ENCODE assay signal across 30 cellular contexts in the genomic region with DNA sequence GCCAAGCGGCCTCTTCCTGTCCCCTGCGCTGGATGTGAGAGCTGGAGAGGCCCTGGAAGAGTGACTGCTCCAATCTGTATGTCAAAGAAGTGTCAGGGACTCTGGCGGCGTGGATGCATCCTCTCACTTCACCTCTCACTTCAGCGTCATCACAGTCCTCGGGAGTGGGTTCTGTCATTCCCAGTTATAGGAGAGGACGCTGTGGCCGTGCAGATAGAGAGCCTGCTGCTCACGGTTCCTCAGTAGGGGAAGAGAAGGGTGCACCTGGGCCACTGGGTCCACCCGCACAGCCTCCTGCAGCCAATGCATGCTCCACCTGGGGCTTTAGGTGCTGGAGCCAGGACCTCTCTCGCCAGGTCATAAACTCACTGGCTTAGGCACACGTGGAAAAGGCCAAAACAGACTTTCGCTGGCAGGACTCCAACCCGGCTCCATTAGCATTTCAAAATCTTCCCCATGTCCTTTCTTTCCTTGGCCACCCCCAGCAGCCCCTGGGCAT. TPM values are rescaled to one million over a fixed set of nuclear protein-coding genes. Genes with fewer than 3 reads are reported as not detected.
DNase-seq lines count a peak whose midpoint lies in the region; ATAC-seq and TF ChIP-seq lines count a peak whose summit lies in the region.
"Had no signal": no experiment of that assay in that cellular context is flagged by ENCODE, and none has a peak within 500 bp of the region (broad histone marks: within the 10 kb centered on the region; RNA-seq: fewer than 3 reads in every experiment).

No MANE protein-coding gene starts in this region.

- H3K27me3 ChIP-seq in lung (ENCODE audit: control insufficient read depth, insufficient read depth), result no peaks in the 10 kb centered on the region
- H3K27me3 ChIP-seq in psoas muscle (ENCODE audit: insufficient read depth in 3 of 3, low read length in 2 of 3), result no peaks in the 10 kb centered on the region
- H3K27me3 ChIP-seq: left lung, vagina had no signal

- H3K36me3 Mint-ChIP-seq in activated T-cell treated with anti-CD3 and anti-CD28 coated beads, Interleukin-2, amount 50 U/mL, for 24 hours (ENCODE audit: low read depth), result no peaks in the 10 kb centered on the region
- no peaks in the 10 kb centered on the region for H3K36me3 Mint-ChIP-seq in WTC11
- no peaks in the 10 kb centered on the region for H3K36me3 Mint-ChIP-seq in stimulated activated naive B cell treated with anti-CD40 and anti-IgM and Interleukin-4, amounts not matched to agents 10 μg/mL and 1 μg/mL and 100 μg/mL, for 72 hours
- H3K36me3 Mint-ChIP-seq: activated naive CD8-positive, alpha-beta T cell; IgD-negative memory B cell; mesothelial cell of epicardium; naive thymus-derived CD4-positive, alpha-beta T cell had no signal

- no peak overlapping the region for H3K27ac Mint-ChIP-seq in activated T-cell treated with anti-CD3 and anti-CD28 coated beads, Interleukin-2, amount 50 U/mL, for 24 hours
- H3K27ac Mint-ChIP-seq in WTC11, result no peak overlapping the region
- H3K27ac Mint-ChIP-seq in stimulated activated naive B cell treated with anti-CD40 and anti-IgM and Interleukin-4, amounts not matched to agents 10 μg/mL and 1 μg/mL and 100 μg/mL, for 72 hours, result peak overlapping the region; percentile 25
- H3K27ac Mint-ChIP-seq: activated naive CD8-positive, alpha-beta T cell; mesothelial cell of epicardium; naive thymus-derived CD4-positive, alpha-beta T cell; stimulated activated naive CD8-positive, alpha-beta T cell treated with anti-CD3 and anti-CD28 coated beads, Interleukin-15, Interleukin-2, amounts not matched to agents 100 ng/mL and 50 ng/mL, for 24 hours had no signal

- H3K9me3 Mint-ChIP-seq in activated T-cell treated with anti-CD3 and anti-CD28 coated beads, Interleukin-2, amount 50 U/mL, for 24 hours, result no peaks in the 10 kb centered on the region
- no peaks in the 10 kb centered on the region for H3K9me3 Mint-ChIP-seq in WTC11
- no peaks in the 10 kb centered on the region for H3K9me3 Mint-ChIP-seq in stimulated activated naive B cell treated with anti-CD40 and anti-IgM and Interleukin-4, amounts not matched to agents 10 μg/mL and 1 μg/mL and 100 μg/mL, for 72 hours
- H3K9me3 Mint-ChIP-seq: IgD-negative memory B cell; mesothelial cell of epicardium; stimulated activated naive CD8-positive, alpha-beta T cell treated with anti-CD3 and anti-CD28 coated beads, Interleukin-15, Interleukin-2, amounts not matched to agents 100 ng/mL and 50 ng/mL, for 24 hours had no signal

- DNase-seq in activated T-cell treated with anti-CD3 and anti-CD28 coated beads, Interleukin-2, amount 50 U/mL, for 48 hours, result peak; percentile 5 to 7
- DNase-seq in activated T-cell treated with anti-CD3 and anti-CD28 coated beads, Interleukin-2, amount 50 U/mL, for 24 hours, result no peak
- DNase-seq in WTC11 (ENCODE audit: low spot score), result peak; percentile 11
- peak; percentile 26 for DNase-seq in lung (ENCODE audit: low spot score)
- no peak for DNase-seq in stimulated activated naive B cell treated with anti-CD40 and anti-IgM and Interleukin-4, amounts not matched to agents 10 μg/mL and 1 μg/mL and 100 μg/mL, for 72 hours
- no peak for DNase-seq in psoas muscle
- DNase-seq in stimulated activated naive CD8-positive, alpha-beta T cell treated with anti-CD3 and anti-CD28 coated beads, Interleukin-15, Interleukin-2, amounts not matched to agents 100 U/mL and 50 U/mL, for 24 hours, result no peak
- DNase-seq in DMS79 (lab: John Stamatoyannopoulos, UW), result no peak
- DNase-seq: activated CD4-positive, CD25-positive, alpha-beta regulatory T cell; anterior cingulate cortex; Calu3; DND-41; hypothalamus; left lung; naive thymus-derived CD4-positive, alpha-beta T cell; NCI-H146; NCI-H446; NCI-H774; occipital lobe; RPMI8226; stimulated activated CD4-positive, alpha-beta T cell treated with anti-CD3 and anti-CD28 coated beads, Interleukin-1b, Interleukin-23, amount 100 ng/mL, for 48 hours; T-helper 1 cell had no signal

- no peaks in the 10 kb centered on the region for H3K36me3 ChIP-seq in lung (ENCODE audit: control insufficient read depth in 2 of 2, insufficient read depth in 2 of 2, low read length in 2 of 2)
- H3K36me3 ChIP-seq in psoas muscle (ENCODE audit: insufficient read depth in 1 of 2, low read depth in 1 of 2), result no peaks in the 10 kb centered on the region
- H3K36me3 ChIP-seq: left lung, vagina had no signal

- H3K4me3 ChIP-seq in lung, result no peak overlapping the region
- H3K4me3 ChIP-seq in psoas muscle, result no peak overlapping the region
- H3K4me3 ChIP-seq: left lung, smooth muscle cell, vagina had no signal

- POLR2A ChIA-PET in WTC11 (lab: Charles Lee), result no interaction called here

- peaks cover 3% of the 10 kb centered on the region for H3K27me3 Mint-ChIP-seq in activated T-cell treated with anti-CD3 and anti-CD28 coated beads, Interleukin-2, amount 50 U/mL, for 24 hours
- no peaks in the 10 kb centered on the region for H3K27me3 Mint-ChIP-seq in WTC11 (ENCODE audit: low read depth)
- peaks cover 0 to 8% of the 10 kb centered on the region in 2 donors for H3K27me3 Mint-ChIP-seq in stimulated activated naive B cell treated with anti-CD40 and anti-IgM and Interleukin-4, amounts not matched to agents 10 μg/mL and 1 μg/mL and 100 μg/mL, for 72 hours
- H3K27me3 Mint-ChIP-seq: activated naive CD8-positive, alpha-beta T cell; IgD-negative memory B cell; stimulated activated naive CD8-positive, alpha-beta T cell treated with anti-CD3 and anti-CD28 coated beads, Interleukin-15, Interleukin-2, amounts not matched to agents 100 ng/mL and 50 ng/mL, for 24 hours had no signal

- no peaks in the 10 kb centered on the region for H3K4me1 Mint-ChIP-seq in activated T-cell treated with anti-CD3 and anti-CD28 coated beads, Interleukin-2, amount 50 U/mL, for 24 hours (ENCODE audit: low read depth)
- peaks cover 20% of the 10 kb centered on the region for H3K4me1 Mint-ChIP-seq in WTC11
- H3K4me1 Mint-ChIP-seq in stimulated activated naive B cell treated with anti-CD40 and anti-IgM and Interleukin-4, amounts not matched to agents 10 μg/mL and 1 μg/mL and 100 μg/mL, for 72 hours, result peaks cover 0 to 8% of the 10 kb centered on the region in 2 donors

- CTCF ChIA-PET in WTC11 (lab: Charles Lee), result interaction anchor here (1.1 kb wide), 1 partner anchor 233 kb away, joined by 3 read pairs; no protein-coding TSS in a partner anchor

- TF ChIP-seq CTCF in WTC11 (IDR thresholded peaks at IDR 0.05), result no peak
- TF ChIP-seq CTCF in lung (IDR thresholded peaks at IDR 0.05; ENCODE audit: control extremely low read depth, extremely low read depth), result no peak
- no peak for TF ChIP-seq CTCF in psoas muscle (IDR thresholded peaks at IDR 0.05)

- H3K27ac ChIP-seq in lung (ENCODE audit: low read depth in 1 of 2, low read length in 1 of 2) (no peak overlapping the region), psoas muscle (no peak overlapping the region)
- H3K27ac ChIP-seq: left lung, vagina had no signal

- H3K4me1 ChIP-seq in lung (ENCODE audit: control insufficient read depth in 2 of 2, insufficient read depth in 2 of 2, low read length in 2 of 2), result no peaks in the 10 kb centered on the region
- no peaks in the 10 kb centered on the region for H3K4me1 ChIP-seq in psoas muscle
- H3K4me1 ChIP-seq: vagina had no signal

- H3K9me3 ChIP-seq in lung (ENCODE audit: control insufficient read depth in 2 of 2, insufficient read depth in 1 of 2, low read length in 1 of 2) (no peaks in the 10 kb centered on the region), psoas muscle (no peaks in the 10 kb centered on the region)
- H3K9me3 ChIP-seq: left lung, vagina had no signal

- intact Hi-C loops in psoas muscle (cut with DNase I), result loop anchor here (5.0 to 10.0 kb wide), 4 partner anchors 158 to 678 kb away; no protein-coding TSS in a partner anchor

- 80 to 88% methylated on average over 14 of the region's 14 CpGs for WGBS in lung, 2 donors
- 74 to 80% (median 74%) methylated on average over 14 of the region's 14 CpGs for WGBS in psoas muscle, 3 donors

- no peak overlapping the region for H3K4me3 Mint-ChIP-seq in activated T-cell treated with anti-CD3 and anti-CD28 coated beads, Interleukin-2, amount 50 U/mL, for 24 hours
- no peak overlapping the region for H3K4me3 Mint-ChIP-seq in WTC11
- no peak overlapping the region for H3K4me3 Mint-ChIP-seq in stimulated activated naive B cell treated with anti-CD40 and anti-IgM and Interleukin-4, amounts not matched to agents 10 μg/mL and 1 μg/mL and 100 μg/mL, for 72 hours
- H3K4me3 Mint-ChIP-seq: activated naive CD8-positive, alpha-beta T cell; IgD-negative memory B cell; mesothelial cell of epicardium; naive thymus-derived CD4-positive, alpha-beta T cell; stimulated activated naive CD8-positive, alpha-beta T cell treated with anti-CD3 and anti-CD28 coated beads, Interleukin-15, Interleukin-2, amounts not matched to agents 100 ng/mL and 50 ng/mL, for 24 hours had no signal

- ATAC-seq in WTC11 (0 out of 2 replicates have a peak, but pooled peaks have one; percentile 3), lung (ENCODE audit: insufficient read depth, low FRiP score) (no peak), psoas muscle (no peak)
- no peak for ATAC-seq in stimulated activated naive B cell treated with anti-CD40 and anti-IgM and Interleukin-4, amounts not matched to agents 10 μg/mL and 1 μg/mL and 100 μg/mL, for 72 hours (replicated peaks)
- no peak for ATAC-seq in stimulated activated naive CD8-positive, alpha-beta T cell treated with anti-CD3 and anti-CD28 coated beads, Interleukin-15, Interleukin-2, amounts not matched to agents 100 U/mL and 50 U/mL, for 24 hours
- ATAC-seq: left lung; naive thymus-derived CD4-positive, alpha-beta T cell had no signal

TF ChIP-seq in WTC11, 78 proteins besides CTCF, POLR2A, EP300 and RAD21 (continues in another document):
- TF ChIP-seq JAZF1 (CRISPR knock-in tag; IDR thresholded peaks at IDR 0.05), result no peak

RNA-seq across cellular contexts. Expression of a gene that starts 57.6 kb away (rescaled TPM):
- total RNA-seq in WTC11 (2021) (27.5 to 33.9 TPM (median 27.8 TPM) in 3 replicates), lung (10 to 100 TPM; 24.3 to 81.1 TPM), psoas muscle (under 1 TPM; 0.51 to 0.77 (median 0.55) TPM)
- polyA plus RNA-seq in lung (10 to 100 TPM; 37.7 to 70.5 TPM), psoas muscle (under 1 TPM; 0.22 to 0.44 (median 0.25) TPM)
- total RNA-seq: A172, endothelial cell of umbilical vein, occipital lobe had no signal

Comparison
In these comparisons a context has a peak if more than half of its experiments do, and no peak if none do; other contexts are left out.
1. DNase-seq: peak in activated T-cell treated with anti-CD3 and anti-CD28 coated beads, Interleukin-2, amount 50 U/mL, for 48 hours (2 of 2), WTC11 (single experiment) and lung (single experiment); none in activated T-cell treated with anti-CD3 and anti-CD28 coated beads, Interleukin-2, amount 50 U/mL, for 24 hours (single experiment), stimulated activated naive B cell treated with anti-CD40 and anti-IgM and Interleukin-4, amounts not matched to agents 10 μg/mL and 1 μg/mL and 100 μg/mL, for 72 hours (single experiment), psoas muscle (0 of 2), stimulated activated naive CD8-positive, alpha-beta T cell treated with anti-CD3 and anti-CD28 coated beads, Interleukin-15, Interleukin-2, amounts not matched to agents 100 U/mL and 50 U/mL, for 24 hours (single experiment) and DMS79 (single experiment).
2. RNA of a gene that starts 57.6 kb away (total RNA-seq): 24.3 to 81.1 TPM in lung and 27.5 to 33.9 TPM in WTC11; 0.51 to 0.77 TPM in psoas muscle; every median in the first group is over 10 times any median in the second.